Comparison of ENCODE assay signal across 9 cellular contexts in the genomic region with DNA sequence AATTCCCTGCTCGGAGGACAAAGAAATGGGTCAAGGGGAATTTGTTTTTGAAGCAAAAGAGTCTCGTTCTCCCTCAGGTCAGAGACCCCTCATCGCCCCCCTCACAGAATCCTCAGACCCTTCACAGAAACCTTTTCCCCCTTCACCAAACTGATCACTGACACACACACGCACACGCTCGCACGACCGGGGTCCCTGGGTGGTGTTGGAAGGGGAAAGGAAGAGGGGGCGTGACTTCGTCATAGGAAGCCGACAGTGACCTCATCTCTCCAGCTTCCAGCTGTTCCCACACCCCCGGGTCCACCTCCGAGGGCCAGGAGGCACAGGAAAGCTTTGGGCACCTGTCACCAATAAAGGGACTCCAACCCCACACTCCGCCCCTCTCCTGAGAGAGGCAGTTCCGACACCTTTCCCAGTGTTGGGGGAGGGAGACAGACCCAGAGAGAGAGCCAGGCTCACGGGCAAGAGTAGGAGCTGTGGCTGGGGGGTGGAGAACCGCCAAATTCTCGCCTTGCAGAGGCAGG. TPM values are rescaled to one million over a fixed set of nuclear protein-coding genes. Genes with fewer than 3 reads are reported as not detected.
DNase-seq lines count a peak whose midpoint lies in the region; ATAC-seq, FAIRE-seq and TF ChIP-seq lines count a peak whose summit lies in the region.
"Had no signal": no experiment of that assay in that cellular context is flagged by ENCODE, and none has a peak within 500 bp of the region (broad histone marks: within the 10 kb centered on the region; RNA-seq: fewer than 3 reads in every experiment).

No MANE protein-coding gene starts in this region.

- peaks cover 23% of the 10 kb centered on the region for H3K4me1 ChIP-seq in A549
- H3K4me1 ChIP-seq in HEK293 (ENCODE audit: control insufficient read depth, insufficient read depth, low read length) = peaks cover 8% of the 10 kb centered on the region
- H3K4me1 ChIP-seq in suprapubic skin = peaks cover 26% of the 10 kb centered on the region

- no peaks in the 10 kb centered on the region; a peak in 1 of 3 replicates for H3K36me3 ChIP-seq in HEK293 (ENCODE audit: control insufficient read depth in 2 of 2, insufficient read depth in 1 of 2, low read length in 2 of 2)
- no peaks in the 10 kb centered on the region for H3K36me3 ChIP-seq in suprapubic skin

- no peak for FAIRE-seq in A549 (lab: Jason Lieb, UNC)

- H3K27ac ChIP-seq in A549 = peak overlapping the region; percentile 67 to 88
- H3K27ac ChIP-seq in HEK293 (ENCODE audit: extremely low read depth, low read depth, low read length) = peak overlapping the region; percentile 39; the same call in 1 of the 2 replicates
- H3K27ac ChIP-seq in suprapubic skin = no peak overlapping the region
- H3K27ac ChIP-seq: epithelial cell of prostate had no signal

- H3K4me3 ChIP-seq in A549 (peak overlapping the region; percentile 54), HEK293 (ENCODE audit: low read depth, low read length) (peak overlapping the region; percentile 54), iPS-18c (ENCODE audit: insufficient read depth, low read depth, low read length) (peak overlapping the region; percentile 71), suprapubic skin (peak overlapping the region; percentile 42)

- no peak for TF ChIP-seq EP300 in A549 (IDR thresholded peaks at IDR 0.05)
- no peak for TF ChIP-seq EP300 in suprapubic skin (IDR thresholded peaks at IDR 0.05)

- H3K36me3 Mint-ChIP-seq in activated CD4-positive, alpha-beta memory T cell treated with anti-CD3 and anti-CD28 coated beads, Interleukin-2, amount 10 ng/mL, durations not matched to agents 7 days and 5 days (ENCODE audit: low read depth) = no peaks in the 10 kb centered on the region

- H3K27me3 ChIP-seq in suprapubic skin = peaks cover 33% of the 10 kb centered on the region

- peaks cover 12% of the 10 kb centered on the region for H3K4me1 Mint-ChIP-seq in activated CD4-positive, alpha-beta memory T cell treated with anti-CD3 and anti-CD28 coated beads, Interleukin-2, amount 10 ng/mL, durations not matched to agents 7 days and 5 days

- no peak for TF ChIP-seq POLR2A in A549 (IDR thresholded peaks at IDR 0.05; ENCODE audit: low read length)
- no peak for TF ChIP-seq POLR2A in suprapubic skin (IDR thresholded peaks at IDR 0.05)

- CTCF ChIA-PET in A549 (lab: Yijun Ruan, JAX) = interaction anchor here (0.7 to 10.7 kb wide), 49 partner anchors 8 to 512 kb away, joined by 3 to 314 read pairs (median 7); a partner anchor contains a TSS
- CTCF ChIA-PET in HEK293 (lab: Yijun Ruan, JAX) = interaction anchor here (0.5 to 2.6 kb wide), 45 partner anchors 8 to 444 kb away, joined by 3 to 50 read pairs (median 4); a partner anchor contains a TSS
- CTCF ChIA-PET in activated CD4-positive, alpha-beta memory T cell treated with anti-CD3 and anti-CD28 coated beads, Interleukin-2, amount 10 ng/mL, durations not matched to agents 7 days and 5 days (lab: Charles Lee) = interaction anchor here (0.8 to 2.9 kb wide), 16 partner anchors 8 to 132 kb away, joined by 4 to 24 read pairs (median 6); no protein-coding TSS in a partner anchor

- peak overlapping the region; percentile 25 for H3K4me3 Mint-ChIP-seq in activated CD4-positive, alpha-beta memory T cell treated with anti-CD3 and anti-CD28 coated beads, Interleukin-2, amount 10 ng/mL, durations not matched to agents 7 days and 5 days

- H3K4me2 ChIP-seq in A549 = peak overlapping the region; percentile 100

- no peaks in the 10 kb centered on the region for H3K9me3 Mint-ChIP-seq in activated CD4-positive, alpha-beta memory T cell treated with anti-CD3 and anti-CD28 coated beads, Interleukin-2, amount 10 ng/mL, durations not matched to agents 7 days and 5 days

- no peak for TF ChIP-seq RAD21 in A549 (conservative IDR thresholded peaks at IDR 0.05 in 1 of 2, IDR thresholded peaks at IDR 0.05 in 1 of 2)

- TF ChIP-seq CTCF in A549 (IDR thresholded peaks at IDR 0.05) = no peak
- TF ChIP-seq CTCF in HEK293 (tag by site-specific recombination; IDR thresholded peaks at IDR 0.05) = no peak
- TF ChIP-seq CTCF in suprapubic skin (IDR thresholded peaks at IDR 0.05) = no peak

- POLR2A ChIA-PET in A549 (lab: Yijun Ruan, JAX) (interaction anchor here (1.0 to 1.5 kb wide), 5 partner anchors 10 to 142 kb away, joined by 3 to 7 read pairs (median 5); a partner anchor contains a TSS), HEK293 (lab: Yijun Ruan, JAX) (interaction anchor here (0.6 to 2.0 kb wide), 5 partner anchors 13 to 151 kb away, joined by 3 to 14 read pairs (median 10); a partner anchor contains a TSS)
- POLR2A ChIA-PET in activated CD4-positive, alpha-beta memory T cell treated with anti-CD3 and anti-CD28 coated beads, Interleukin-2, amount 10 ng/mL, durations not matched to agents 7 days and 5 days (lab: Charles Lee) = interaction anchor here (1.3 kb wide), 1 partner anchor 136 kb away, joined by 3 read pairs; no protein-coding TSS in a partner anchor

- H3K9me3 ChIP-seq in A549 (no peaks in the 10 kb centered on the region), HEK293 (ENCODE audit: control insufficient read depth, insufficient read depth, low read depth, low read length) (no peaks in the 10 kb centered on the region), iPS-18c (ENCODE audit: control insufficient read depth, insufficient read depth, low read length) (peaks cover 2% of the 10 kb centered on the region), suprapubic skin (no peaks in the 10 kb centered on the region)

- no peak overlapping the region for H3K27ac Mint-ChIP-seq in activated CD4-positive, alpha-beta memory T cell treated with anti-CD3 and anti-CD28 coated beads, Interleukin-2, amount 10 ng/mL, durations not matched to agents 7 days and 5 days

- DNase-seq in A549 (ENCODE audit: low read depth in 1 of 2, low spot score in 1 of 2) = peak in 1 of 2 experiments; percentile 47
- no peak for DNase-seq in activated CD4-positive, alpha-beta memory T cell treated with anti-CD3 and anti-CD28 coated beads, Interleukin-2, amount 10 ng/mL, durations not matched to agents 7 days and 5 days
- no peak for DNase-seq in suprapubic skin (ENCODE audit: low spot score in 2 of 2)
- DNase-seq in cerebellum (ENCODE audit: low spot score) = no peak
- no peak for DNase-seq in germinal center (ENCODE audit: low spot score)
- DNase-seq in effector CD4-positive, alpha-beta T cell = no peak

- H3K27me3 Mint-ChIP-seq in activated CD4-positive, alpha-beta memory T cell treated with anti-CD3 and anti-CD28 coated beads, Interleukin-2, amount 10 ng/mL, durations not matched to agents 7 days and 5 days = peaks cover 19% of the 10 kb centered on the region

- WGBS in A549 (ENCODE audit: missing lambda C conversion rate) = 18% methylated on average over 18 of the region's 18 CpGs
- WGBS in suprapubic skin = 7% methylated on average over 17 of the region's 18 CpGs

- ATAC-seq in A549 = peak; percentile 42 to 59; a peak in 5 of 6 replicates

TF ChIP-seq in A549, 52 proteins besides CTCF, POLR2A, EP300 and RAD21 (continues in another document):
- TF ChIP-seq, protein P1, sequence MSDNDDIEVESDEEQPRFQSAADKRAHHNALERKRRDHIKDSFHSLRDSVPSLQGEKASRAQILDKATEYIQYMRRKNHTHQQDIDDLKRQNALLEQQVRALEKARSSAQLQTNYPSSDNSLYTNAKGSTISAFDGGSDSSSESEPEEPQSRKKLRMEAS (IDR thresholded peaks at IDR 0.05) = 0 out of 2 replicates have a peak, but pooled peaks have one; percentile 11

TF ChIP-seq in HEK293, 187 proteins besides CTCF, POLR2A, EP300 and RAD21 (continues in another document):
- TF ChIP-seq ZNF433 (tag by site-specific recombination; IDR thresholded peaks at IDR 0.05; ENCODE audit: low read depth) (no peak), RBAK (tag by site-specific recombination; IDR thresholded peaks at IDR 0.05) (no peak)

RNA-seq across cellular contexts. Expression of a gene that starts 1.2 kb away (rescaled TPM):
- polyA plus RNA-seq in A549 (2011; rRNA removed) = 2.6 and 3.4 TPM in 2 replicates
- 1.2 and 1.6 TPM in 2 replicates for polyA plus RNA-seq in A549 (2012; cell fraction: cytosol; rRNA removed)
- 6.4 and 7.0 TPM in 2 replicates for polyA plus RNA-seq in A549 (2012; cell fraction: nucleus; rRNA removed)
- polyA plus RNA-seq in A549 (2017; fragmentation: RNase III; extraction: RNeasy Plus Mini Kit Qiagen cat#74134 plus additional on column Dnase treatment) = 1.0 to 1.6 TPM (median 1.6 TPM) in 3 replicates
- polyA minus RNA-seq in A549 (2011; rRNA and poly(A)+ RNA removed) = 2.1 TPM in 2 replicates
- under 1 TPM; 0.60 to 0.73 TPM for total RNA-seq in activated CD4-positive, alpha-beta memory T cell treated with anti-CD3 and anti-CD28 coated beads, Interleukin-2, amount 10 ng/mL, durations not matched to agents 7 days and 5 days
- total RNA-seq in suprapubic skin = 1 to 10 TPM; 1.3 to 2.3 (median 2.0) TPM
- total RNA-seq in cerebellum = 11.2 TPM

RNA-seq across cellular contexts. Expression of a gene that starts 41.6 kb away (rescaled TPM):
- polyA plus RNA-seq in A549 (2011; rRNA removed) = 8.3 and 9.2 TPM in 2 replicates
- 10.9 and 12.1 TPM in 2 replicates for polyA plus RNA-seq in A549 (2012; cell fraction: cytosol; rRNA removed)
- 29.1 and 29.3 TPM in 2 replicates for polyA plus RNA-seq in A549 (2012; cell fraction: nucleus; rRNA removed)
- 16.1 to 22.6 TPM (median 21.3 TPM) in 3 replicates for polyA plus RNA-seq in A549 (2017; fragmentation: RNase III; extraction: RNeasy Plus Mini Kit Qiagen cat#74134 plus additional on column Dnase treatment)
- polyA minus RNA-seq in A549 (2011; rRNA and poly(A)+ RNA removed) = 10.5 and 12.4 TPM in 2 replicates
- 1 to 10 TPM; 5.2 to 5.3 TPM for total RNA-seq in activated CD4-positive, alpha-beta memory T cell treated with anti-CD3 and anti-CD28 coated beads, Interleukin-2, amount 10 ng/mL, durations not matched to agents 7 days and 5 days
- 10 to 100 TPM in 1 of 4 donors, 1 to 10 TPM in 3; 2.9 to 12.7 (median 3.2) TPM for total RNA-seq in suprapubic skin
- total RNA-seq in cerebellum = 77.9 TPM

RNA-seq across cellular contexts. Expression of a gene that starts 41.7 kb away (rescaled TPM):
- polyA plus RNA-seq in A549 (2011; rRNA removed) = 238 and 288 TPM in 2 replicates
- polyA plus RNA-seq in A549 (2012; cell fraction: cytosol; rRNA removed) = 382 and 426 TPM in 2 replicates
- 3,030 and 3,491 TPM in 2 replicates for polyA plus RNA-seq in A549 (2012; cell fraction: nucleus; rRNA removed)
- 392 to 429 TPM (median 425 TPM) in 3 replicates for polyA plus RNA-seq in A549 (2017; fragmentation: RNase III; extraction: RNeasy Plus Mini Kit Qiagen cat#74134 plus additional on column Dnase treatment)
- polyA minus RNA-seq in A549 (2011; rRNA and poly(A)+ RNA removed) = 239 and 248 TPM in 2 replicates
- total RNA-seq in activated CD4-positive, alpha-beta memory T cell treated with anti-CD3 and anti-CD28 coated beads, Interleukin-2, amount 10 ng/mL, durations not matched to agents 7 days and 5 days = 100 to 1,000 TPM; 364 to 370 TPM
- 1,000 to 10,000 TPM in 1 of 4 donors, 100 to 1,000 TPM in 3; 565 to 1,687 (median 703) TPM for total RNA-seq in suprapubic skin
- 100 TPM for total RNA-seq in cerebellum

RNA-seq across cellular contexts. Expression of a gene that starts 56.3 kb away (rescaled TPM):
- polyA plus RNA-seq in A549 (2011; rRNA removed) (5.7 and 9.6 TPM in 2 replicates), A549 (2017; fragmentation: RNase III; extraction: RNeasy Plus Mini Kit Qiagen cat#74134 plus additional on column Dnase treatment) (30.7 to 40.4 TPM (median 37.7 TPM) in 3 replicates)
- 6.5 and 9.2 TPM in 2 replicates for polyA plus RNA-seq in A549 (2012; cell fraction: cytosol; rRNA removed)
- 13.8 and 22.3 TPM in 2 replicates for polyA plus RNA-seq in A549 (2012; cell fraction: nucleus; rRNA removed)
- 27.8 and 36.3 TPM in 2 replicates for polyA minus RNA-seq in A549 (2011; rRNA and poly(A)+ RNA removed)
- 10 to 100 TPM; 47.2 to 49.1 TPM for total RNA-seq in activated CD4-positive, alpha-beta memory T cell treated with anti-CD3 and anti-CD28 coated beads, Interleukin-2, amount 10 ng/mL, durations not matched to agents 7 days and 5 days
- total RNA-seq in suprapubic skin (10 to 100 TPM; 53.2 to 78.1 (median 55.5) TPM), cerebellum (52.5 TPM)
